1 cellular context compared by ENCODE assay signal in genomic region chr7:106117767-106118544, GRCh38.
TF ChIP-seq lines count a peak whose summit lies in the region.

No MANE protein-coding gene starts in this region.

TF ChIP-seq in K562, 482 proteins besides CTCF, POLR2A, EP300 and RAD21 (continued from another document):
- TF ChIP-seq USF2 (CRISPR knock-in tag; IDR thresholded peaks at IDR 0.05) (0 out of 2 replicates have a peak, but pooled peaks have one; percentile 6), HDGF (IDR thresholded peaks at IDR 0.05) (no peak), RBM17 (IDR thresholded peaks at IDR 0.05; ENCODE audit: borderline replicate concordance, low read depth, low read length) (no peak), CCNT2 (IDR thresholded peaks at IDR 0.05; ENCODE audit: borderline replicate concordance, extremely low read depth, insufficient read length, low read depth, low read length) (no peak), PPARD (CRISPR knock-in tag; IDR thresholded peaks at IDR 0.05) (no peak), DNMT1 (IDR thresholded peaks at IDR 0.05) (no peak), MYBL2 (IDR thresholded peaks at IDR 0.05; ENCODE audit: low read depth) (no peak), MYBL2 (CRISPR knock-in tag; IDR thresholded peaks at IDR 0.05; ENCODE audit: borderline replicate concordance) (no peak), RFX1 (IDR thresholded peaks at IDR 0.05) (peak; percentile 31), TEAD4 (IDR thresholded peaks at IDR 0.05; ENCODE audit: low read length) (no peak), TEAD4 (CRISPR knock-in tag; IDR thresholded peaks at IDR 0.05; ENCODE audit: borderline replicate concordance) (no peak), CEBPB (tag; IDR thresholded peaks at IDR 0.05) (no peak), SREBF2 (CRISPR knock-in tag; IDR thresholded peaks at IDR 0.05) (no peak), KHSRP (IDR thresholded peaks at IDR 0.05) (no peak), TAF15 (IDR thresholded peaks at IDR 0.05; ENCODE audit: low read depth, low read length) (no peak)
- TF ChIP-seq, protein P1, sequence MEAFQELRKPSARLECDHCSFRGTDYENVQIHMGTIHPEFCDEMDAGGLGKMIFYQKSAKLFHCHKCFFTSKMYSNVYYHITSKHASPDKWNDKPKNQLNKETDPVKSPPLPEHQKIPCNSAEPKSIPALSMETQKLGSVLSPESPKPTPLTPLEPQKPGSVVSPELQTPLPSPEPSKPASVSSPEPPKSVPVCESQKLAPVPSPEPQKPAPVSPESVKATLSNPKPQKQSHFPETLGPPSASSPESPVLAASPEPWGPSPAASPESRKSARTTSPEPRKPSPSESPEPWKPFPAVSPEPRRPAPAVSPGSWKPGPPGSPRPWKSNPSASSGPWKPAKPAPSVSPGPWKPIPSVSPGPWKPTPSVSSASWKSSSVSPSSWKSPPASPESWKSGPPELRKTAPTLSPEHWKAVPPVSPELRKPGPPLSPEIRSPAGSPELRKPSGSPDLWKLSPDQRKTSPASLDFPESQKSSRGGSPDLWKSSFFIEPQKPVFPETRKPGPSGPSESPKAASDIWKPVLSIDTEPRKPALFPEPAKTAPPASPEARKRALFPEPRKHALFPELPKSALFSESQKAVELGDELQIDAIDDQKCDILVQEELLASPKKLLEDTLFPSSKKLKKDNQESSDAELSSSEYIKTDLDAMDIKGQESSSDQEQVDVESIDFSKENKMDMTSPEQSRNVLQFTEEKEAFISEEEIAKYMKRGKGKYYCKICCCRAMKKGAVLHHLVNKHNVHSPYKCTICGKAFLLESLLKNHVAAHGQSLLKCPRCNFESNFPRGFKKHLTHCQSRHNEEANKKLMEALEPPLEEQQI (IDR thresholded peaks at IDR 0.05), result no peak
- TF ChIP-seq, protein P2, sequence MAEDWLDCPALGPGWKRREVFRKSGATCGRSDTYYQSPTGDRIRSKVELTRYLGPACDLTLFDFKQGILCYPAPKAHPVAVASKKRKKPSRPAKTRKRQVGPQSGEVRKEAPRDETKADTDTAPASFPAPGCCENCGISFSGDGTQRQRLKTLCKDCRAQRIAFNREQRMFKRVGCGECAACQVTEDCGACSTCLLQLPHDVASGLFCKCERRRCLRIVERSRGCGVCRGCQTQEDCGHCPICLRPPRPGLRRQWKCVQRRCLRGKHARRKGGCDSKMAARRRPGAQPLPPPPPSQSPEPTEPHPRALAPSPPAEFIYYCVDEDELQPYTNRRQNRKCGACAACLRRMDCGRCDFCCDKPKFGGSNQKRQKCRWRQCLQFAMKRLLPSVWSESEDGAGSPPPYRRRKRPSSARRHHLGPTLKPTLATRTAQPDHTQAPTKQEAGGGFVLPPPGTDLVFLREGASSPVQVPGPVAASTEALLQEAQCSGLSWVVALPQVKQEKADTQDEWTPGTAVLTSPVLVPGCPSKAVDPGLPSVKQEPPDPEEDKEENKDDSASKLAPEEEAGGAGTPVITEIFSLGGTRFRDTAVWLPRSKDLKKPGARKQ (CRISPR knock-in tag; IDR thresholded peaks at IDR 0.05), result no peak
TF ChIP-seq in K562: peak in this region for 4.
